In the genomic region with DNA sequence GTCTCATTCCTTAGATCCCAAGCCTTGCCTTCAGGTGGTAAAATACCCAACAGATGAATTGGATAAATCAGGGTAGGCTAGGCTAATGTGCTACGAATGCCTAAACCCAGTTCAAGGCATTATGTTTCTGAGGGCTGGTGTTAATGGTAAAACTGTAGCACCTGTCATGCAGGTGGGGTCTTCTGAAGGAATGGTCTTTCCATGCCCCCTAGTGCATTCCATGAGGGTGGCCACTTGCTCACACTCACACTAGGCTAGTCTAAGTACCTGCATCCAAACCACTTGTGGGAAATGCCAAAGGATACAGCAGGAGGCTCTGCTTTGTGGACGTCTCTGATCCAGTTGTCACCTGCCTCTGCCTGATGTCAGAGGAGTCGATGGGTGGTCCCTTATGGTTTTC, we compare ENCODE assay signal across 16 cellular contexts. TPM values are rescaled to one million over a fixed set of nuclear protein-coding genes. Genes with fewer than 3 reads are reported as not detected.
DNase-seq lines count a peak whose midpoint lies in the region; ATAC-seq and TF ChIP-seq lines count a peak whose summit lies in the region.
"Had no signal": no experiment of that assay in that cellular context is flagged by ENCODE, and none has a peak within 500 bp of the region (broad histone marks: within the 10 kb centered on the region; RNA-seq: fewer than 3 reads in every experiment).

No MANE protein-coding gene starts in this region.

- H3K4me1 ChIP-seq in CD4-positive, CD25-positive, alpha-beta regulatory T cell (ENCODE audit: control insufficient read depth, insufficient read depth, low read length, poor library complexity, severe bottlenecking) = peaks cover 15% of the 10 kb centered on the region
- no peaks in the 10 kb centered on the region for H3K4me1 ChIP-seq in H9 (ENCODE audit: insufficient read depth, low read length)
- H3K4me1 ChIP-seq: SJSA1 had no signal

- no peak overlapping the region for H4K91ac ChIP-seq in H9 (ENCODE audit: insufficient read length, low read depth, low read length)

- H3K27ac Mint-ChIP-seq in activated CD4-positive, alpha-beta T cell treated with anti-CD3 and anti-CD28 coated beads for 36 hours = no peak overlapping the region
- H3K27ac Mint-ChIP-seq in CD4-positive, CD25-positive, alpha-beta regulatory T cell = peak overlapping the region in 2 of 3 donors; percentile 48 to 73
- no peak overlapping the region for H3K27ac Mint-ChIP-seq in H9
- no peak overlapping the region for H3K27ac Mint-ChIP-seq in effector memory CD8-positive, alpha-beta T cell

- 0 out of 3 replicates have a peak, but pooled peaks have one; percentile 16 for TF ChIP-seq CTCF in H9 (conservative IDR thresholded peaks at IDR 0.05)

- H2BK5ac ChIP-seq in H9 (ENCODE audit: insufficient read length, low read length) = no peak overlapping the region

- H3K36me3 Mint-ChIP-seq in activated CD4-positive, alpha-beta T cell treated with anti-CD3 and anti-CD28 coated beads for 36 hours (ENCODE audit: low read depth) = peaks cover 19% of the 10 kb centered on the region
- peaks cover 57% of the 10 kb centered on the region for H3K36me3 Mint-ChIP-seq in CD4-positive, CD25-positive, alpha-beta regulatory T cell
- H3K36me3 Mint-ChIP-seq in H9 (ENCODE audit: insufficient read depth in 1 of 3, low read depth in 3 of 3) = peaks cover 0 to 16% (median 4%) of the 10 kb centered on the region in 3 experiments; a peak in 4 of 7 replicates
- H3K36me3 Mint-ChIP-seq in effector memory CD8-positive, alpha-beta T cell (ENCODE audit: insufficient read depth) = peaks cover 6% of the 10 kb centered on the region

- H2AK5ac ChIP-seq in H9 (ENCODE audit: insufficient read length, low read length) = no peak overlapping the region

- no peak overlapping the region for H2BK20ac ChIP-seq in H9 (ENCODE audit: low read depth, low read length, poor library complexity, severe bottlenecking)

- H3K79me2 ChIP-seq in H9 (ENCODE audit: insufficient read depth, low read length) = no peaks in the 10 kb centered on the region

- no peak overlapping the region for H2BK120ac ChIP-seq in H9 (ENCODE audit: low read depth, low read length, poor library complexity, severe bottlenecking)

- no peaks in the 10 kb centered on the region for H3K27me3 Mint-ChIP-seq in activated CD4-positive, alpha-beta T cell treated with anti-CD3 and anti-CD28 coated beads for 36 hours
- H3K27me3 Mint-ChIP-seq in CD4-positive, CD25-positive, alpha-beta regulatory T cell = no peaks in the 10 kb centered on the region
- H3K27me3 Mint-ChIP-seq in H9 (ENCODE audit: low read depth) = no peaks in the 10 kb centered on the region
- H3K27me3 Mint-ChIP-seq in effector memory CD8-positive, alpha-beta T cell = no peaks in the 10 kb centered on the region

- H3K4me2 ChIP-seq in H9 (ENCODE audit: insufficient read depth, insufficient read length, low read length) = no peak overlapping the region

- peak; percentile 9 for DNase-seq in activated CD4-positive, alpha-beta T cell treated with anti-CD3 and anti-CD28 coated beads for 36 hours
- no peak for DNase-seq in activated CD4-positive, alpha-beta T cell treated with anti-CD3 and anti-CD28 coated beads, Interleukin-2, amount 50 U/mL, for 48 hours
- peak in 1 of 3 donors; percentile 36 for DNase-seq in CD4-positive, CD25-positive, alpha-beta regulatory T cell
- DNase-seq in H9 (no peak), SHP77 treated with DMSO at 0.1 percent for 48 hours (lab: John Stamatoyannopoulos, UW) (no peak)
- no peak for DNase-seq in effector memory CD8-positive, alpha-beta T cell
- no peak for DNase-seq in activated effector memory CD4-positive, alpha-beta T cell treated with anti-CD3 and anti-CD28 coated beads, Interleukin-2, amount 50 U/mL, for 16 hours
- DNase-seq: 8988T, IMR-90, NCI-H1417 treated with DMSO at 0.1 percent for 48 hours, NCI-H2081 treated with DMSO at 0.1 percent for 48 hours, NCI-H524, RPMI8226 had no signal

- no peak overlapping the region for H3T11ph ChIP-seq in H9 (ENCODE audit: low read length)

- no peak overlapping the region for H3K9ac ChIP-seq in H9 (ENCODE audit: extremely low read depth, insufficient read length, low read length)

- no peak overlapping the region for H2BK15ac ChIP-seq in H9 (ENCODE audit: low read depth, low read length)

- no peak overlapping the region for H3K14ac ChIP-seq in H9 (ENCODE audit: insufficient read depth, low read length)

- POLR2A ChIA-PET in activated CD4-positive, alpha-beta T cell treated with anti-CD3 and anti-CD28 coated beads for 36 hours (lab: Charles Lee) = interaction anchor here (1.1 kb wide), 1 partner anchor 53 kb away, joined by 10 read pairs; no protein-coding TSS in a partner anchor

- no peak overlapping the region for H3K4ac ChIP-seq in H9 (ENCODE audit: low read depth, low read length)

- WGBS in H9 (ENCODE audit: extremely low coverage, insufficient read length, low lambda C conversion rate) = no CpG with 5 or more reads among the region's 3 CpGs

- H3K27me3 ChIP-seq in CD4-positive, CD25-positive, alpha-beta regulatory T cell (ENCODE audit: control insufficient read depth, insufficient read depth, low read length) = no peaks in the 10 kb centered on the region
- H3K27me3 ChIP-seq in H9 (ENCODE audit: insufficient read depth, low read length) = no peaks in the 10 kb centered on the region
- H3K27me3 ChIP-seq: SJSA1 had no signal

- H3K23me2 ChIP-seq in H9 (ENCODE audit: insufficient read length, low read depth, low read length, poor library complexity, severe bottlenecking) = no peaks in the 10 kb centered on the region

- no peak overlapping the region for H2AFZ ChIP-seq in H9 (ENCODE audit: low read length)

- no peak overlapping the region for H3K18ac ChIP-seq in H9 (ENCODE audit: insufficient read length, low read depth, low read length)

- no peak overlapping the region for H3K56ac ChIP-seq in H9 (ENCODE audit: insufficient read length, low read depth, low read length)

- H3K4me1 Mint-ChIP-seq in activated CD4-positive, alpha-beta T cell treated with anti-CD3 and anti-CD28 coated beads for 36 hours = peaks cover 18% of the 10 kb centered on the region
- H3K4me1 Mint-ChIP-seq in CD4-positive, CD25-positive, alpha-beta regulatory T cell = peaks cover 11 to 28% (median 24%) of the 10 kb centered on the region in 4 donors
- H3K4me1 Mint-ChIP-seq in H9 = no peaks in the 10 kb centered on the region
- H3K4me1 Mint-ChIP-seq in effector memory CD8-positive, alpha-beta T cell (ENCODE audit: low read depth in 2 of 2) = peaks cover 16 to 23% of the 10 kb centered on the region in 2 donors

- no peak overlapping the region for H3K27ac ChIP-seq in CD4-positive, CD25-positive, alpha-beta regulatory T cell (ENCODE audit: insufficient read depth, low read length, poor library complexity, severe bottlenecking)
- H3K27ac ChIP-seq in H9 (ENCODE audit: insufficient read length, low read depth, low read length) = no peak overlapping the region
- H3K27ac ChIP-seq: C4-2B, SJSA1 had no signal

- no peak overlapping the region for H3K23ac ChIP-seq in H9 (ENCODE audit: insufficient read length, low read depth, low read length)

- H3K36me3 ChIP-seq in CD4-positive, CD25-positive, alpha-beta regulatory T cell (ENCODE audit: control insufficient read depth, insufficient read depth, low read length) = peaks cover 29% of the 10 kb centered on the region

- CTCF ChIA-PET in activated CD4-positive, alpha-beta T cell treated with anti-CD3 and anti-CD28 coated beads for 36 hours (lab: Charles Lee) = interaction anchor here (0.6 kb wide), 1 partner anchor 57 kb away, joined by 4 read pairs; no protein-coding TSS in a partner anchor

- intact Hi-C loops in activated CD4-positive, alpha-beta T cell treated with anti-CD3 and anti-CD28 coated beads for 36 hours (cut with DNase I, micrococcal nuclease) = loop anchor here in 1 of 2 experiments (2.0 kb wide), 1 partner anchor 68 kb away; no protein-coding TSS in a partner anchor

- H4K20me1 ChIP-seq in H9 (ENCODE audit: control insufficient read depth, insufficient read depth, insufficient read length) = no peaks in the 10 kb centered on the region

- H3K4me3 ChIP-seq in CD4-positive, CD25-positive, alpha-beta regulatory T cell (ENCODE audit: low read depth, low read length) = no peak overlapping the region
- H3K4me3 ChIP-seq: SJSA1 had no signal

- H3K4me3 Mint-ChIP-seq in activated CD4-positive, alpha-beta T cell treated with anti-CD3 and anti-CD28 coated beads for 36 hours = no peak overlapping the region
- H3K4me3 Mint-ChIP-seq in CD4-positive, CD25-positive, alpha-beta regulatory T cell = no peak overlapping the region
- H3K4me3 Mint-ChIP-seq in H9 = no peak overlapping the region
- H3K4me3 Mint-ChIP-seq in effector memory CD8-positive, alpha-beta T cell = no peak overlapping the region

- no peak overlapping the region for H2BK12ac ChIP-seq in H9 (ENCODE audit: insufficient read length, low read depth, low read length)

- H3K9me3 ChIP-seq in CD4-positive, CD25-positive, alpha-beta regulatory T cell (ENCODE audit: control insufficient read depth in 2 of 2, low read length in 2 of 2) = no peaks in the 10 kb centered on the region
- no peaks in the 10 kb centered on the region for H3K9me3 ChIP-seq in H9 (ENCODE audit: control insufficient read depth, low read depth, low read length)
- H3K9me3 ChIP-seq: SJSA1 had no signal

- ATAC-seq in activated CD4-positive, alpha-beta T cell treated with anti-CD3 and anti-CD28 coated beads for 36 hours = no peak
- peak; percentile 65 to 67 for ATAC-seq in CD4-positive, CD25-positive, alpha-beta regulatory T cell (ENCODE audit: low read depth in 2 of 2)
- peak; percentile 63 for ATAC-seq in effector memory CD8-positive, alpha-beta T cell (replicated peaks)
- ATAC-seq in GM21723 (IDR thresholded peaks at IDR 0.05; ENCODE audit: unreplicated experiment) = no peak

- no peaks in the 10 kb centered on the region for H3K79me1 ChIP-seq in H9 (ENCODE audit: insufficient read depth, low read depth, low read length, poor library complexity, severe bottlenecking)

- H4K8ac ChIP-seq in H9 (replicated peaks; ENCODE audit: insufficient read length, low read depth, low read length) = no peak overlapping the region

- no peak overlapping the region for H4K5ac ChIP-seq in H9 (ENCODE audit: insufficient read length, low read depth, low read length)

- H3K9me3 Mint-ChIP-seq in activated CD4-positive, alpha-beta T cell treated with anti-CD3 and anti-CD28 coated beads for 36 hours (ENCODE audit: low read depth) = no peaks in the 10 kb centered on the region
- no peaks in the 10 kb centered on the region for H3K9me3 Mint-ChIP-seq in CD4-positive, CD25-positive, alpha-beta regulatory T cell
- no peaks in the 10 kb centered on the region for H3K9me3 Mint-ChIP-seq in H9
- no peaks in the 10 kb centered on the region for H3K9me3 Mint-ChIP-seq in effector memory CD8-positive, alpha-beta T cell

RNA-seq across cellular contexts. Expression of a gene that starts 24.2 kb away (rescaled TPM):
- under 1 TPM; 0.69 to 0.73 TPM for total RNA-seq in activated CD4-positive, alpha-beta T cell treated with anti-CD3 and anti-CD28 coated beads for 36 hours
- total RNA-seq in CD4-positive, CD25-positive, alpha-beta regulatory T cell = 5.6 TPM
- polyA plus RNA-seq in CD4-positive, CD25-positive, alpha-beta regulatory T cell = under 1 TPM; 0.16 to 0.34 (median 0.24) TPM
- 0.77 and 0.85 TPM in 2 replicates for total RNA-seq in H9 (2021)

RNA-seq across cellular contexts. Expression of a gene that starts 50.4 kb away (rescaled TPM):
- total RNA-seq in activated CD4-positive, alpha-beta T cell treated with anti-CD3 and anti-CD28 coated beads for 36 hours = 100 to 1,000 TPM; 259 to 261 TPM
- 850 TPM for total RNA-seq in CD4-positive, CD25-positive, alpha-beta regulatory T cell
- 1,000 to 10,000 TPM; 1,262 to 2,276 (median 1,740) TPM for polyA plus RNA-seq in CD4-positive, CD25-positive, alpha-beta regulatory T cell
- total RNA-seq in H9 (2021) = 58.3 and 62.1 TPM in 2 replicates

Comparison
In these comparisons a context has a peak if more than half of its experiments do, and no peak if none do; other contexts are left out.
1. ATAC-seq: peak in CD4-positive, CD25-positive, alpha-beta regulatory T cell (2 of 2) and effector memory CD8-positive, alpha-beta T cell (single experiment); none in activated CD4-positive, alpha-beta T cell treated with anti-CD3 and anti-CD28 coated beads for 36 hours (single experiment) and GM21723 (single experiment).
2. H3K27ac Mint-ChIP-seq: peak in CD4-positive, CD25-positive, alpha-beta regulatory T cell (2 of 3); none in activated CD4-positive, alpha-beta T cell treated with anti-CD3 and anti-CD28 coated beads for 36 hours (single experiment), H9 (0 of 3) and effector memory CD8-positive, alpha-beta T cell (0 of 2).